Comparison of ENCODE assay signal across 19 cellular contexts in the genomic region with DNA sequence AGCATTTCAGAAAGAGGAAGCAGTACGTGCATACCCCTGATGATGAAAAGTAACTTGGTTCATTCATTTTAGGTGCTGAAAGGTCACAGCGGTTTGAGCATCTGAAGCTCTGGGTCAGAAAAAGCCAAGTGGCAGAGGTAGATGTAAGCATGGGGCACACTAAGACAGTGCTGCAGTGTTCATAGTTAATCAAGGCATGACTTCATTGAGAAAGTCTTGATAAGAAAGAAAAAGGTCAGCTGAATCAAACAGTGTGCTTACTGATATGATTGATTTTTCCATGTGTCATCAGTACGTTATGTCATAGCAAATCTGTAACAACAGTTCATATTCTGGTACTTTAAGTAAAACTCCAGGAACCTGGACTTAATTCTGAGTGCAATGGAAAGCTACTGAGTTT.
DNase-seq lines count a peak whose midpoint lies in the region; ATAC-seq, FAIRE-seq and TF ChIP-seq lines count a peak whose summit lies in the region.
"Had no signal": no experiment of that assay in that cellular context is flagged by ENCODE, and none has a peak within 500 bp of the region (broad histone marks: within the 10 kb centered on the region; RNA-seq: fewer than 3 reads in every experiment).

No MANE protein-coding gene starts in this region.

- WGBS in SK-N-SH (ENCODE audit: low lambda C conversion rate) = 73% methylated on average over 3 of the region's 3 CpGs
- WGBS in pancreas, 2 donors = 44 to 55% methylated on average over 3 of the region's 3 CpGs

- no peaks in the 10 kb centered on the region for H3K9me3 ChIP-seq in SK-N-SH
- H3K9me3 ChIP-seq in pancreas = no peaks in the 10 kb centered on the region
- H3K9me3 ChIP-seq: MG63 had no signal

- no peak for DNase-seq in SK-N-SH
- peak; percentile 55 for DNase-seq in OCI-M1 (lab: John Stamatoyannopoulos, UW)
- DNase-seq in pancreas = no peak
- no peak for DNase-seq in MV-4-11 (lab: John Stamatoyannopoulos, UW)
- DNase-seq in GM10248 (ENCODE audit: extremely low spot score) = no peak
- DNase-seq in SK-N-DZ (ENCODE audit: low spot score) = no peak
- DNase-seq: 8988T, ACHN, DND-41, KG1, MG63, NCI-H1048, NCI-H1694 treated with DMSO at 0.1 percent for 48 hours, NCI-H2227 treated with DMSO at 0.1 percent for 48 hours, Right ventricle myocardium superior, RPMI8226 had no signal

- H3K4me3 ChIP-seq in SK-N-SH (ENCODE audit: low read depth in 2 of 2, low read length in 1 of 2) (no peak overlapping the region), pancreas (no peak overlapping the region)
- H3K4me3 ChIP-seq: MG63, SK-N-MC had no signal

- H3K9ac ChIP-seq in SK-N-SH = no peak overlapping the region

- no peak overlapping the region for H3K4me2 ChIP-seq in SK-N-SH

- H3K27ac ChIP-seq in SK-N-SH (ENCODE audit: low read depth in 2 of 2, low read length in 1 of 2) (no peak overlapping the region), pancreas (no peak overlapping the region)
- H3K27ac ChIP-seq: SK-N-MC had no signal

- H3K9me2 ChIP-seq in SK-N-SH = no peaks in the 10 kb centered on the region

- peak; percentile 24; the same call in 1 of the 3 replicates for ATAC-seq in SK-N-SH treated with all-trans-retinoic acid at 6 μM for 48 hours
- peak; percentile 39 to 64 (median 54) for ATAC-seq in pancreas

- intact Hi-C loops in pancreas (cut with DNase I) = loop anchor here in 1 of 3 donors (10.0 kb wide), 1 partner anchor 456 kb away; no protein-coding TSS in a partner anchor

- POLR2A ChIA-PET in SK-N-SH (lab: Yijun Ruan, JAX) (no interaction called here), GM10248 (lab: Yijun Ruan, JAX) (no interaction called here)

- FAIRE-seq in pancreas (lab: Jason Lieb, UNC) = no peak
- FAIRE-seq: H1 had no signal

- no peaks in the 10 kb centered on the region for H4K20me1 ChIP-seq in SK-N-SH (ENCODE audit: insufficient read depth)

- no peaks in the 10 kb centered on the region for H3K79me2 ChIP-seq in SK-N-SH (ENCODE audit: insufficient read depth)

- H3K27me3 ChIP-seq in SK-N-SH (ENCODE audit: insufficient read depth) (no peaks in the 10 kb centered on the region), pancreas (no peaks in the 10 kb centered on the region)
- H3K27me3 ChIP-seq: MG63 had no signal

- H3K4me1 ChIP-seq in SK-N-SH (ENCODE audit: control insufficient read depth in 1 of 2, insufficient read depth in 2 of 2, low read depth in 1 of 2, low read length in 1 of 2) = no peaks in the 10 kb centered on the region; a peak in 1 of 4 replicates
- H3K4me1 ChIP-seq in pancreas = no peaks in the 10 kb centered on the region

- TF ChIP-seq EP300 in SK-N-SH (IDR thresholded peaks at IDR 0.05; ENCODE audit: borderline replicate concordance in 1 of 2, low read depth in 1 of 2, low read length in 1 of 2) = no peak

- no peak for TF ChIP-seq RAD21 in SK-N-SH (IDR thresholded peaks at IDR 0.05; ENCODE audit: low read length)

- H3K36me3 ChIP-seq in SK-N-SH (replicated peaks in 1 of 2; ENCODE audit: control insufficient read depth in 1 of 2, insufficient read depth in 2 of 2, low read length in 1 of 2) = no peaks in the 10 kb centered on the region
- no peaks in the 10 kb centered on the region for H3K36me3 ChIP-seq in pancreas
- H3K36me3 ChIP-seq: MG63 had no signal

- CTCF ChIA-PET in SK-N-SH (lab: Yijun Ruan, JAX) = interaction anchor here (0.6 to 4.9 kb wide), 17 partner anchors 7 to 532 kb away, joined by 3 to 52 read pairs (median 4); no protein-coding TSS in a partner anchor
- CTCF ChIA-PET in GM10248 (lab: Yijun Ruan, JAX) = interaction anchor here (1.2 kb wide), 1 partner anchor 13 kb away, joined by 3 read pairs; no protein-coding TSS in a partner anchor

- H2AFZ ChIP-seq in SK-N-SH (ENCODE audit: low read depth) = no peak overlapping the region

- TF ChIP-seq CTCF in SK-N-SH (IDR thresholded peaks at IDR 0.05) (no peak), pancreas (IDR thresholded peaks at IDR 0.05) (no peak), GM10248 (IDR thresholded peaks at IDR 0.05; ENCODE audit: control extremely low read depth, extremely low read depth, low read depth, missing control alignments) (no peak)

- no peaks in the 10 kb centered on the region for H3F3A ChIP-seq in SK-N-SH (replicated peaks; ENCODE audit: insufficient read depth)

TF ChIP-seq in SK-N-SH treated with all-trans-retinoic acid at 6 μM for 48 hours, 23 proteins besides CTCF, POLR2A, EP300 and RAD21 (continues in another document):
- TF ChIP-seq ZFP30 (CRISPR knock-in tag; IDR thresholded peaks at IDR 0.05) = no peak
- no peak for TF ChIP-seq CSRNP3 (CRISPR knock-in tag; IDR thresholded peaks at IDR 0.05)
- TF ChIP-seq ZC3H10 (CRISPR knock-in tag; IDR thresholded peaks at IDR 0.05) = no peak
- no peak for TF ChIP-seq TOX (CRISPR knock-in tag; IDR thresholded peaks at IDR 0.05; ENCODE audit: borderline replicate concordance)
- no peak for TF ChIP-seq ZNF565 (CRISPR knock-in tag; conservative IDR thresholded peaks at IDR 0.05; ENCODE audit: low read depth)
- TF ChIP-seq CSDC2 (CRISPR knock-in tag; IDR thresholded peaks at IDR 0.05) = no peak
- TF ChIP-seq, protein P1, sequence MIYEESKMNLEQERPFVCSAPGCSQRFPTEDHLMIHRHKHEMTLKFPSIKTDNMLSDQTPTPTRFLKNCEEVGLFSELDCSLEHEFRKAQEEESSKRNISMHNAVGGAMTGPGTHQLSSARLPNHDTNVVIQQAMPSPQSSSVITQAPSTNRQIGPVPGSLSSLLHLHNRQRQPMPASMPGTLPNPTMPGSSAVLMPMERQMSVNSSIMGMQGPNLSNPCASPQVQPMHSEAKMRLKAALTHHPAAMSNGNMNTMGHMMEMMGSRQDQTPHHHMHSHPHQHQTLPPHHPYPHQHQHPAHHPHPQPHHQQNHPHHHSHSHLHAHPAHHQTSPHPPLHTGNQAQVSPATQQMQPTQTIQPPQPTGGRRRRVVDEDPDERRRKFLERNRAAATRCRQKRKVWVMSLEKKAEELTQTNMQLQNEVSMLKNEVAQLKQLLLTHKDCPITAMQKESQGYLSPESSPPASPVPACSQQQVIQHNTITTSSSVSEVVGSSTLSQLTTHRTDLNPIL (CRISPR knock-in tag; IDR thresholded peaks at IDR 0.05; ENCODE audit: low read depth) = no peak

TF ChIP-seq in SK-N-SH, 30 proteins besides CTCF, POLR2A, EP300 and RAD21:
- no peak for TF ChIP-seq TAF1 (IDR thresholded peaks at IDR 0.05; ENCODE audit: borderline replicate concordance, low read depth, low read length)
- no peak for TF ChIP-seq ELF1 (IDR thresholded peaks at IDR 0.05)
- no peak for TF ChIP-seq TCF12 (IDR thresholded peaks at IDR 0.05)
- no peak for TF ChIP-seq FOXM1 (IDR thresholded peaks at IDR 0.05; ENCODE audit: low read depth)
- TF ChIP-seq USF2 (IDR thresholded peaks at IDR 0.05; ENCODE audit: borderline replicate concordance, low read depth, low read length) = no peak
- no peak for TF ChIP-seq GABPA (IDR thresholded peaks at IDR 0.05; ENCODE audit: low read depth)
